ENCODE assay signal across 20 cellular contexts in genomic region chr14:100832311-100832960, GRCh38. TPM values are rescaled to one million over a fixed set of nuclear protein-coding genes. Genes with fewer than 3 reads are reported as not detected.
"Had no signal": no experiment of that assay in that cellular context is flagged by ENCODE, and none has a peak within 500 bp of the region (broad histone marks: within the 10 kb centered on the region; RNA-seq: fewer than 3 reads in every experiment).

No MANE protein-coding gene starts in this region.

- H3K4me1 ChIP-seq: ascending aorta, colonic mucosa, gastroesophageal sphincter, lower lobe of right lung, prostate gland, right lobe of liver had no signal

- H3K36me3 Mint-ChIP-seq: T-cell had no signal

- H3K27ac Mint-ChIP-seq: activated CD8-positive, alpha-beta T cell treated with anti-CD3 and anti-CD28 coated beads for 36 hours; activated naive CD8-positive, alpha-beta T cell treated with anti-CD3 and anti-CD28 coated beads, Interleukin-2, amount 50 U/mL, for 24 hours; stimulated activated naive CD8-positive, alpha-beta T cell treated with anti-CD3 and anti-CD28 coated beads, Interleukin-15, Interleukin-2, amounts not matched to agents 100 ng/mL and 50 ng/mL, for 24 hours; T-cell had no signal

- ATAC-seq: activated CD8-positive, alpha-beta T cell treated with anti-CD3 and anti-CD28 coated beads for 36 hours; activated naive CD8-positive, alpha-beta T cell treated with anti-CD3 and anti-CD28 coated beads, Interleukin-2, amount 50 U/mL, for 24 hours; gastroesophageal sphincter; lower lobe of right lung; right lobe of liver; T-cell had no signal

- H3K27ac ChIP-seq: ascending aorta, colonic mucosa, epithelial cell of prostate, gastroesophageal sphincter, lower lobe of right lung, prostate gland, right lobe of liver, VCaP had no signal

- H3K36me3 ChIP-seq: ascending aorta, colonic mucosa, gastroesophageal sphincter, lower lobe of right lung, prostate gland, right lobe of liver had no signal

- H3K4me3 Mint-ChIP-seq: activated CD8-positive, alpha-beta T cell treated with anti-CD3 and anti-CD28 coated beads for 36 hours; activated naive CD8-positive, alpha-beta T cell treated with anti-CD3 and anti-CD28 coated beads, Interleukin-2, amount 50 U/mL, for 24 hours; stimulated activated naive CD8-positive, alpha-beta T cell treated with anti-CD3 and anti-CD28 coated beads, Interleukin-15, Interleukin-2, amounts not matched to agents 100 ng/mL and 50 ng/mL, for 24 hours; T-cell had no signal

- H3K4me1 Mint-ChIP-seq: activated naive CD8-positive, alpha-beta T cell treated with anti-CD3 and anti-CD28 coated beads, Interleukin-2, amount 50 U/mL, for 24 hours had no signal

- H3K27me3 ChIP-seq: ascending aorta, colonic mucosa, right lobe of liver had no signal

- DNase-seq: activated CD4-positive, alpha-beta T cell treated with anti-CD3 and anti-CD28 coated beads for 4 hours; activated CD8-positive, alpha-beta memory T cell treated with anti-CD3 and anti-CD28 coated beads, Interleukin-2, amount 50 U/mL, for 4 hours; activated CD8-positive, alpha-beta T cell treated with anti-CD3 and anti-CD28 coated beads for 36 hours; activated naive CD4-positive, alpha-beta T cell; activated naive CD8-positive, alpha-beta T cell treated with anti-CD3 and anti-CD28 coated beads, Interleukin-2, amount 50 U/mL, for 24 hours; caudate nucleus; colonic mucosa; effector CD8-positive, alpha-beta T cell; lower lobe of right lung; midbrain; right lobe of liver; stimulated activated CD4-positive, alpha-beta T cell treated with anti-CD3 and anti-CD28 coated beads, Interleukin-12 subunit alpha, Interleukin-12 subunit beta, amount 100 ng/mL, for 4 hours; T-cell; T1000 had no signal

- H3K4me3 ChIP-seq: ascending aorta, colonic mucosa, gastroesophageal sphincter, lower lobe of right lung, prostate gland, right lobe of liver had no signal

- H3K9me3 ChIP-seq: ascending aorta, colonic mucosa, lower lobe of right lung, prostate gland, right lobe of liver had no signal

RNA-seq across cellular contexts. Expression of gene MEG3, which starts 6.5 kb away (rescaled TPM):
- total RNA-seq: activated CD8-positive, alpha-beta T cell treated with anti-CD3 and anti-CD28 coated beads for 36 hours had no signal
